Comparison of ENCODE assay signal across 1 cellular context in genomic region chr19:9144920-9145319, GRCh38.
A peak's percentile ranks its signal among the peaks of the same experiment; 100 is the strongest.
TF ChIP-seq lines count a peak whose summit lies in the region.

No MANE protein-coding gene starts in this region.

TF ChIP-seq in K562, 482 proteins besides CTCF, POLR2A, EP300 and RAD21:
- TF ChIP-seq ETV5 (CRISPR knock-in tag; IDR thresholded peaks at IDR 0.05; ENCODE audit: low read depth): no peak
- TF ChIP-seq CHAMP1 (IDR thresholded peaks at IDR 0.05): 0 out of 2 replicates have a peak, but pooled peaks have one; percentile 28
- TF ChIP-seq, protein P1, sequence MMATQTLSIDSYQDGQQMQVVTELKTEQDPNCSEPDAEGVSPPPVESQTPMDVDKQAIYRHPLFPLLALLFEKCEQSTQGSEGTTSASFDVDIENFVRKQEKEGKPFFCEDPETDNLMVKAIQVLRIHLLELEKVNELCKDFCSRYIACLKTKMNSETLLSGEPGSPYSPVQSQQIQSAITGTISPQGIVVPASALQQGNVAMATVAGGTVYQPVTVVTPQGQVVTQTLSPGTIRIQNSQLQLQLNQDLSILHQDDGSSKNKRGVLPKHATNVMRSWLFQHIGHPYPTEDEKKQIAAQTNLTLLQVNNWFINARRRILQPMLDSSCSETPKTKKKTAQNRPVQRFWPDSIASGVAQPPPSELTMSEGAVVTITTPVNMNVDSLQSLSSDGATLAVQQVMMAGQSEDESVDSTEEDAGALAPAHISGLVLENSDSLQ (IDR thresholded peaks at IDR 0.05): peak; percentile 30; the same call in 1 of the 2 replicates
- TF ChIP-seq GATAD2A (IDR thresholded peaks at IDR 0.05): no peak
- peak; percentile 97 for TF ChIP-seq TRIM28 (IDR thresholded peaks at IDR 0.05)
- TF ChIP-seq TFAP4 (CRISPR knock-in tag; IDR thresholded peaks at IDR 0.05; ENCODE audit: borderline replicate concordance): no peak
- TF ChIP-seq ZNF217 (CRISPR knock-in tag; IDR thresholded peaks at IDR 0.05): no peak
- TF ChIP-seq CBX1 (IDR thresholded peaks at IDR 0.05; ENCODE audit: low read depth): peak; percentile 90
- peak; percentile 39 to 78; a peak in 2 of 4 replicates for TF ChIP-seq TRIM24 (IDR thresholded peaks at IDR 0.05)
- peak; percentile 84 for TF ChIP-seq CBX5 (IDR thresholded peaks at IDR 0.05; ENCODE audit: borderline replicate concordance, low read depth)
- TF ChIP-seq CBX3 (IDR thresholded peaks at IDR 0.05; ENCODE audit: borderline replicate concordance in 1 of 2, low read length in 2 of 2): peak in 1 of 2 experiments; percentile 89; a peak in 2 of 3 replicates
- TF ChIP-seq ZFP1 (CRISPR knock-in tag; IDR thresholded peaks at IDR 0.05): 0 out of 2 replicates have a peak, but pooled peaks have one; percentile 31
- TF ChIP-seq FOXA3 (CRISPR knock-in tag; conservative IDR thresholded peaks at IDR 0.05 in 1 of 2, IDR thresholded peaks at IDR 0.05 in 1 of 2): peak; percentile 52 to 62; a peak in 1 of 4 replicates
- peak in 1 of 2 experiments; percentile 12; a peak in 1 of 4 replicates for TF ChIP-seq HDAC1 (IDR thresholded peaks at IDR 0.05)
- TF ChIP-seq RBM25 (IDR thresholded peaks at IDR 0.05; ENCODE audit: low read depth, low read length, severe bottlenecking): no peak
